In genomic region chr19:9981406-9982260, GRCh38 we compare ENCODE assay signal across 20 cellular contexts. TPM values are rescaled to one million over a fixed set of nuclear protein-coding genes. Genes with fewer than 3 reads are reported as not detected.
DNase-seq lines count a peak whose midpoint lies in the region; ATAC-seq, FAIRE-seq and TF ChIP-seq lines count a peak whose summit lies in the region.
"Had no signal": no experiment of that assay in that cellular context is flagged by ENCODE, and none has a peak within 500 bp of the region (broad histone marks: within the 10 kb centered on the region; RNA-seq: fewer than 3 reads in every experiment).

No MANE protein-coding gene starts in this region.

- no peak overlapping the region for H3K4me2 ChIP-seq in GM23248 (ENCODE audit: unreplicated experiment)
- H3K4me2 ChIP-seq: GM23338 had no signal

- no peaks in the 10 kb centered on the region for H3K79me2 ChIP-seq in GM23248 (ENCODE audit: insufficient read depth)

- 80 to 82% methylated on average over 8 of the region's 8 CpGs for WGBS in GM23248 (ENCODE audit: low coverage in 1 of 2, low lambda C conversion rate in 2 of 2, missing lambda C conversion rate in 2 of 2), 2 experiments

- H3K27me3 ChIP-seq in A673 (replicated peaks; ENCODE audit: insufficient read depth, low read depth, low read length, poor library complexity) (no peaks in the 10 kb centered on the region), GM23248 (replicated peaks; ENCODE audit: insufficient read depth) (no peaks in the 10 kb centered on the region), bronchial epithelial cell (ENCODE audit: control insufficient read depth, insufficient read depth, low read length) (no peaks in the 10 kb centered on the region), gastrocnemius medialis (no peaks in the 10 kb centered on the region)
- H3K27me3 ChIP-seq: SJCRH30 had no signal

- H3K36me3 ChIP-seq in A673 (ENCODE audit: insufficient read depth, low read length, poor library complexity, severe bottlenecking) (no peaks in the 10 kb centered on the region), GM23248 (ENCODE audit: low read depth) (no peaks in the 10 kb centered on the region; the same call in 1 of the 2 replicates), bronchial epithelial cell (ENCODE audit: control insufficient read depth, insufficient read depth, low read length) (no peaks in the 10 kb centered on the region), gastrocnemius medialis (no peaks in the 10 kb centered on the region)
- H3K36me3 ChIP-seq: SJCRH30 had no signal

- in situ Hi-C loops in GM23248 (cut with MboI) (no loop called here), gastrocnemius medialis (cut with MboI; ENCODE audit: low sequenced_read_pairs in 4 of 4) (no loop called here)

- no peak overlapping the region for H3K4me3 Mint-ChIP-seq in natural killer cell treated with Interleukin-12 subunit alpha and Interleukin-12 subunit beta and Interleukin-15 and Interleukin-18, amount 100 ng/mL, for 72 hours
- H3K4me3 Mint-ChIP-seq: GM23338 had no signal

- H3K9ac ChIP-seq in GM23248, result no peak overlapping the region

- H3K9me3 ChIP-seq in A673 (ENCODE audit: low read depth, low read length, poor library complexity, severe bottlenecking) (no peaks in the 10 kb centered on the region), GM23248 (ENCODE audit: low read depth) (no peaks in the 10 kb centered on the region), gastrocnemius medialis (no peaks in the 10 kb centered on the region)
- H3K9me3 ChIP-seq: Caco-2, SJCRH30 had no signal

- no peak overlapping the region for H3K4me3 ChIP-seq in A673 (ENCODE audit: low read depth, low read length, poor library complexity, severe bottlenecking)
- H3K4me3 ChIP-seq in GM23248, result no peak overlapping the region
- H3K4me3 ChIP-seq in bronchial epithelial cell (ENCODE audit: low read depth, low read length), result no peak overlapping the region
- no peak overlapping the region for H3K4me3 ChIP-seq in gastrocnemius medialis
- H3K4me3 ChIP-seq: GM23338, SJCRH30 had no signal

- no peaks in the 10 kb centered on the region for H3K9me3 Mint-ChIP-seq in natural killer cell treated with Interleukin-12 subunit alpha and Interleukin-12 subunit beta and Interleukin-15 and Interleukin-18, amount 100 ng/mL, for 72 hours
- H3K9me3 Mint-ChIP-seq: GM23338 had no signal

- no peak overlapping the region for H2AFZ ChIP-seq in GM23248
- H2AFZ ChIP-seq: GM23338 had no signal

- no peaks in the 10 kb centered on the region for H3K36me3 Mint-ChIP-seq in natural killer cell treated with Interleukin-12 subunit alpha and Interleukin-12 subunit beta and Interleukin-15 and Interleukin-18, amount 100 ng/mL, for 72 hours

- no peak for TF ChIP-seq CTCF in A673 (conservative IDR thresholded peaks at IDR 0.05; ENCODE audit: low read depth, low read length)
- no peak for TF ChIP-seq CTCF in bronchial epithelial cell (IDR thresholded peaks at IDR 0.05; ENCODE audit: insufficient read depth, low read length, severe bottlenecking)
- no peak for TF ChIP-seq CTCF in gastrocnemius medialis (IDR thresholded peaks at IDR 0.05 in 4 of 5, conservative IDR thresholded peaks at IDR 0.05 in 1 of 5)

- peak; percentile 28 for FAIRE-seq in bronchial epithelial cell (lab: Jason Lieb, UNC)
- FAIRE-seq: A204.1 had no signal

- peaks cover 0 to 5% of the 10 kb centered on the region in 2 donors for H3K27me3 Mint-ChIP-seq in natural killer cell treated with Interleukin-12 subunit alpha and Interleukin-12 subunit beta and Interleukin-15 and Interleukin-18, amount 100 ng/mL, for 72 hours

- H3K4me1 ChIP-seq in A673 (ENCODE audit: insufficient read depth, low read length, poor library complexity, severe bottlenecking), result no peaks in the 10 kb centered on the region
- peaks cover 5% of the 10 kb centered on the region for H3K4me1 ChIP-seq in GM23248 (ENCODE audit: insufficient read depth)
- H3K4me1 ChIP-seq in gastrocnemius medialis, result no peaks in the 10 kb centered on the region
- H3K4me1 ChIP-seq: Caco-2, SJCRH30 had no signal

- no peaks in the 10 kb centered on the region for H3K4me1 Mint-ChIP-seq in natural killer cell treated with Interleukin-12 subunit alpha and Interleukin-12 subunit beta and Interleukin-15 and Interleukin-18, amount 100 ng/mL, for 72 hours (ENCODE audit: low read depth in 2 of 2)
- H3K4me1 Mint-ChIP-seq: IgD-negative memory B cell had no signal

- DNase-seq in A673 (ENCODE audit: low spot score) (peak; percentile 75), GM23248 (peak; percentile 50), bronchial epithelial cell (ENCODE audit: low read depth) (no peak), gastrocnemius medialis (no peak)
- peak; percentile 23 for DNase-seq in natural killer cell treated with Interleukin-12 subunit alpha and Interleukin-12 subunit beta and Interleukin-15 and Interleukin-18, amount 100 ng/mL, for 72 hours (ENCODE audit: low spot score)
- no peak for DNase-seq in NK-92 treated with Interleukin-12 subunit alpha and Interleukin-12 subunit beta, amount 100 ng/mL, for 24 hours (lab: John Stamatoyannopoulos, UW)
- DNase-seq: Caco-2, Kasumi-1, NCI-H187 treated with DMSO at 0.1 percent for 48 hours, NCI-H2171, NCI-H446 treated with DMSO at 0.1 percent for 48 hours, PC-3, SJCRH30 had no signal

- ATAC-seq in natural killer cell treated with Interleukin-12 subunit alpha and Interleukin-12 subunit beta and Interleukin-15 and Interleukin-18, amount 100 ng/mL, for 72 hours, result no peak
- ATAC-seq in HG02981 (IDR thresholded peaks at IDR 0.05; ENCODE audit: unreplicated experiment), result no peak
- ATAC-seq in GM18870 (IDR thresholded peaks at IDR 0.05; ENCODE audit: unreplicated experiment), result no peak
- ATAC-seq in gastrocnemius medialis, result no peak
- ATAC-seq: GM23338, HCT116, PC-3 had no signal

- H3K27ac Mint-ChIP-seq in natural killer cell treated with Interleukin-12 subunit alpha and Interleukin-12 subunit beta and Interleukin-15 and Interleukin-18, amount 100 ng/mL, for 72 hours, result no peak overlapping the region
- H3K27ac Mint-ChIP-seq: GM23338 had no signal

- H3K9me2 ChIP-seq in GM23248 (ENCODE audit: insufficient read depth), result no peaks in the 10 kb centered on the region

- H3K27ac ChIP-seq in A673 (ENCODE audit: low read depth, low read length, poor library complexity, severe bottlenecking) (peak overlapping the region; percentile 16), GM23248 (no peak overlapping the region), gastrocnemius medialis (no peak overlapping the region)
- H3K27ac ChIP-seq: RWPE1, SJCRH30 had no signal

- no peaks in the 10 kb centered on the region for H3F3A ChIP-seq in GM23248 (ENCODE audit: insufficient read depth)

- intact Hi-C loops in A673 (cut with micrococcal nuclease; ENCODE audit: unreplicated experiment) (no loop called here), gastrocnemius medialis (cut with DNase I; ENCODE audit: low total_unique reads) (no loop called here)

- POLR2A ChIA-PET in A673 (lab: Charles Lee; ENCODE audit: low non-redundant PET), result no interaction called here

- no peaks in the 10 kb centered on the region for H4K20me1 ChIP-seq in GM23248 (ENCODE audit: insufficient read depth)

- no TSS peak for BruUV-seq in A673 (replicated peaks; lab: Mats Ljungman, UMichigan)

- CTCF ChIA-PET in A673 (lab: Charles Lee), result no interaction called here

- no peak for TF ChIP-seq POLR2A in gastrocnemius medialis (IDR thresholded peaks at IDR 0.05)

RNA-seq across cellular contexts. Expression of gene COL5A3, which starts 28.7 kb away (rescaled TPM):
- 6.4 and 6.8 TPM in 2 replicates for total RNA-seq in A673 (2021)
- total RNA-seq in GM23248 (2014; rRNA removed; shearing (Covaris generic)), result 22.8 and 26.8 TPM in 2 replicates
- polyA plus RNA-seq in GM23248 (2016; fragmentation: Nextera tagmentation; extraction: Ambion mirVana), result 4.1 and 4.2 TPM in 2 replicates
- total RNA-seq in bronchial epithelial cell, result 0.51 and 0.79 TPM in 2 replicates
- not detected for total RNA-seq in natural killer cell treated with Interleukin-12 subunit alpha and Interleukin-12 subunit beta and Interleukin-15 and Interleukin-18, amount 100 ng/mL, for 72 hours
- 1 to 10 TPM; 5.7 to 9.8 (median 6.6) TPM for total RNA-seq in gastrocnemius medialis
- total RNA-seq: Caco-2, SJCRH30 had no signal
- polyA plus RNA-seq: IgD-negative memory B cell had no signal

RNA-seq across cellular contexts. Expression of gene RDH8, which starts 31.6 kb away (rescaled TPM):
- total RNA-seq in A673 (2021) (not detected in 2 replicates), bronchial epithelial cell (not detected in 2 replicates), gastrocnemius medialis (not detected)
- total RNA-seq in GM23248 (2014; rRNA removed; shearing (Covaris generic)), result 0.97 TPM in 1 of 2 replicates, not detected in the other
- polyA plus RNA-seq in GM23248 (2016; fragmentation: Nextera tagmentation; extraction: Ambion mirVana), result 0.19 TPM in 1 of 2 replicates, not detected in the other
- not detected for total RNA-seq in natural killer cell treated with Interleukin-12 subunit alpha and Interleukin-12 subunit beta and Interleukin-15 and Interleukin-18, amount 100 ng/mL, for 72 hours
- total RNA-seq: Caco-2, GM23338, PC-3, SJCRH30 had no signal
- polyA plus RNA-seq: GM23338, IgD-negative memory B cell had no signal

RNA-seq across cellular contexts. Expression of gene OLFM2, which starts 45.3 kb away (rescaled TPM):
- total RNA-seq in A673 (2021), result 106 and 115 TPM in 2 replicates
- 11.6 and 26.2 TPM in 2 replicates for total RNA-seq in GM23248 (2014; rRNA removed; shearing (Covaris generic))
- polyA plus RNA-seq in GM23248 (2016; fragmentation: Nextera tagmentation; extraction: Ambion mirVana), result 8.9 and 9.4 TPM in 2 replicates
- total RNA-seq in bronchial epithelial cell, result under 0.01 and 4.4 TPM in 2 replicates
- total RNA-seq in natural killer cell treated with Interleukin-12 subunit alpha and Interleukin-12 subunit beta and Interleukin-15 and Interleukin-18, amount 100 ng/mL, for 72 hours, result not detected
- under 1 TPM in 2 of 4 donors, not detected in 2; 0.25 to 0.78 TPM for total RNA-seq in gastrocnemius medialis

Comparison
In these comparisons a context has a peak if more than half of its experiments do, and no peak if none do; other contexts are left out.
1. DNase-seq: peak in A673 (single experiment), GM23248 (single experiment) and natural killer cell treated with Interleukin-12 subunit alpha and Interleukin-12 subunit beta and Interleukin-15 and Interleukin-18, amount 100 ng/mL, for 72 hours (single experiment); none in bronchial epithelial cell (single experiment), NK-92 treated with Interleukin-12 subunit alpha and Interleukin-12 subunit beta, amount 100 ng/mL, for 24 hours (single experiment) and gastrocnemius medialis (0 of 2).